8 cellular contexts compared by ENCODE assay signal in the genomic region with DNA sequence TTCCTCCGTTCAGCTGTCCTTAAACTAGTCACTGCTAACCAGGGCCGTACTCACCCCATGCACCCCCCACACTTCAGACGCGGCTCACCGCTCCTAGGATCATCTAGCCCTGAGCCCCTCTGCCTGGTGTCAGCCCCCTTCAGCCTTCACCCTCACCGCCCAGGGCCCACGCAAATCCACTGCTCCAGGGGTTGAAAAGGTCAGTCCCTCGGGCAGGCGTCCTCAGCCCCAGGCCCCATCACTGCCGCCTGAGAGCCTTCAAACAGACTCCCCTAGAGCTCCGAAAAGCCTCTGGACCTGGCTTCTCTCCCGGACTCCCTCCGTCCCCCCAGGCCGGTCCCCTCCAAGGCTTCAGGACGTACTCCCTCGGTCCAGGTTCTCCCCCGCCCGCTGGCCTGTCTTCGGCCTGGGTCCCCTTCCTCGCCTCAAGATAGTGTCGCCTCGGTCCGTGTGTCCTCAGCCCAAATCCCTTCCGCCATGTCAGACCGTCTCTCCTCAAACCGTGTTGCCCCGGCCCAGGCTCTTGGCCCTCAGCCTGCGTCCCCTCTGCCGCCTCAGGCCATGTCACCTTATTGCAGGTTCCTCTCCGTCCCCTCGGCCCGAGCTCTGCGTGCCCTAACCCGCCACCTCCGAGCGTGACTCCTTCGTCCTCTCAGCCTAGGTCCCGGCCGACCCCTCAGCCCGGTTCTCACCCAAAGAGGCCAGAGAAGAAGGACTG.
DNase-seq lines count a peak whose midpoint lies in the region; ATAC-seq and TF ChIP-seq lines count a peak whose summit lies in the region.

No MANE protein-coding gene starts in this region.

- peaks cover 60% of the 10 kb centered on the region for H3K4me1 ChIP-seq in stomach smooth muscle (ENCODE audit: control insufficient read depth, insufficient read depth, low read length)

- peak; percentile 10 for DNase-seq in activated T-helper 9 cell treated with anti-CD3 and anti-CD28 coated beads, Interleukin-2, amount 50 U/mL, for 16 hours (ENCODE audit: low read depth)
- DNase-seq in effector CD8-positive, alpha-beta T cell (lab: John Stamatoyannopoulos, UW), result no peak
- no peak for DNase-seq in DMS79 (lab: John Stamatoyannopoulos, UW)
- no peak for DNase-seq in midbrain (lab: John Stamatoyannopoulos, UW)

- H3K9me3 ChIP-seq in iPS-18c (ENCODE audit: control insufficient read depth, insufficient read depth, low read length) (peaks cover 2% of the 10 kb centered on the region), stomach smooth muscle (ENCODE audit: control insufficient read depth in 2 of 2, low read length in 2 of 2) (no peaks in the 10 kb centered on the region)

- H3K27ac ChIP-seq in C4-2B (peak overlapping the region; percentile 96), stomach smooth muscle (ENCODE audit: low read length) (peak overlapping the region; percentile 98)

- H3K36me3 ChIP-seq in stomach smooth muscle (ENCODE audit: control insufficient read depth in 2 of 2, insufficient read depth in 2 of 2, low read length in 2 of 2), result peaks cover 0 to 2% of the 10 kb centered on the region in 2 donors

- TF ChIP-seq CTCF in C4-2B (conservative IDR thresholded peaks at IDR 0.05), result no peak

- peak overlapping the region; percentile 100 for H3K9ac ChIP-seq in stomach smooth muscle (ENCODE audit: low read length in 2 of 2)

- ATAC-seq in HG02610 (IDR thresholded peaks at IDR 0.05; ENCODE audit: unreplicated experiment), result peak; percentile 0

- H3K27me3 ChIP-seq in stomach smooth muscle (ENCODE audit: control insufficient read depth in 1 of 2, insufficient read depth in 2 of 2, low read length in 2 of 2), result no peaks in the 10 kb centered on the region

- H3K4me3 ChIP-seq in iPS-18c (ENCODE audit: insufficient read depth, low read depth, low read length), result peak overlapping the region; percentile 98
- peak overlapping the region; percentile 99 to 100 for H3K4me3 ChIP-seq in stomach smooth muscle (ENCODE audit: low read length in 2 of 2)
